In the genomic region with DNA sequence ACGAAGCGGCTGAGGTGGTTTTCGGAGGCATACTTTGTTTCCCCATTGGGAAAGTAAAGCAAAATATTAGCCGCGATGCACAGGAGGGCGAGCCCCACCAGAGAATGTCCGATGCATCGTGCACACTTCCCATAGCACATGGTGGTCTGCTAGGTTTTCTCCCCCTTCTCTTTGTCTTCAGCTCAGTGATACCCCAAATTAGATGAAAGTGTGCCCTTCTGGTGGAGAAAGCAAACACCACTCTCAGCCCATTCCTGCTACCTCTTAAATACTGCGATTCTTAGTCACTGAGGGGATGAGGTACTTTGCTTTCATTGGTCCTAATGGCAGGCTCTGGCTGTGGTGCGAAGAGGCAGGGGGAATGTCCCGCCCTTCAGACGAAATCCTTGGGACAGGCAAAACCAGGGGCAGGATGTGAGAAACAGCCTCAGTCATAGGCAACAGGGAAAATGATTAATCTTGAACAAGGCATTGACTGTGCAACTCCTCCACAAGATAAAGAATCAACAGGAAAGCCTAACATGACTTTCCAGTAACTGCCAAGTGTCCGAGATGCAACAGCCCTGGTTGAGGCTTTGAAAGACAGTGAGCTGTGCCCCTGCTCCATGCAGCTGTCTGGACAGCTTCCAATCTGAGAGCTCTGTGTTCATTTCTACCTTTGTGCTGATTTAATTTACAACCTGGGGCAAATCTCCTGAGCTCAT, we compare ENCODE assay signal across 8 cellular contexts. TPM values are rescaled to one million over a fixed set of nuclear protein-coding genes. Genes with fewer than 3 reads are reported as not detected.
DNase-seq lines count a peak whose midpoint lies in the region; ATAC-seq and TF ChIP-seq lines count a peak whose summit lies in the region.

A gene with protein sequence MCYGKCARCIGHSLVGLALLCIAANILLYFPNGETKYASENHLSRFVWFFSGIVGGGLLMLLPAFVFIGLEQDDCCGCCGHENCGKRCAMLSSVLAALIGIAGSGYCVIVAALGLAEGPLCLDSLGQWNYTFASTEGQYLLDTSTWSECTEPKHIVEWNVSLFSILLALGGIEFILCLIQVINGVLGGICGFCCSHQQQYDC (minus strand): TSS at position 242 of the 704 bp plus-strand sequence. CDS start 102 bp downstream, at position 140.

- intact Hi-C loops in breast epithelium (cut with DNase I; ENCODE audit: low total_unique reads) = loop anchor here (10.0 kb wide), 1 partner anchor 97 kb away; a partner anchor contains a TSS
- intact Hi-C loops in tibial artery (cut with DNase I; ENCODE audit: low total_unique reads) = no loop called here
- intact Hi-C loops in natural killer cell (cut with micrococcal nuclease) = no loop called here

- H3K4me3 ChIP-seq in ACC112 (ENCODE audit: low read depth, low read length) (peak within 1 kb of the TSS; percentile 95), MG63 (peak within 1 kb of the TSS; percentile 74), breast epithelium (peak within 1 kb of the TSS; percentile 36 to 60 (median 59)), tibial artery (peak within 1 kb of the TSS; percentile 51 to 59)

- TF ChIP-seq POLR2A in breast epithelium (IDR thresholded peaks at IDR 0.05) = peak; percentile 80

- ATAC-seq in left lobe of liver (peak; percentile 71), natural killer cell (no peak)

- peaks cover 0 to 6% of the 10 kb centered on the region in 2 donors for H3K4me1 Mint-ChIP-seq in natural killer cell

- H3K9me3 Mint-ChIP-seq in natural killer cell = no peaks in the 10 kb centered on the region

- peaks cover 45% of the 10 kb centered on the region for H3K79me2 ChIP-seq in ACC112 (ENCODE audit: control insufficient read depth, insufficient read depth, low read length, unreplicated experiment)

- H3K4me1 ChIP-seq in ACC112 (ENCODE audit: control insufficient read depth, insufficient read depth, low read length, unreplicated experiment) (peaks cover 59% of the 10 kb centered on the region), breast epithelium (no peaks in the 10 kb centered on the region), tibial artery (peaks cover 0 to 66% (median 20%) of the 10 kb centered on the region in 4 donors)

- no peaks in the 10 kb centered on the region for H3K36me3 Mint-ChIP-seq in natural killer cell

- no peak within 1 kb of the TSS for H2AFZ ChIP-seq in ACC112 (ENCODE audit: low read length, unreplicated experiment)

- DNase-seq in MG63 = peak; percentile 97
- DNase-seq in breast epithelium (ENCODE audit: low spot score in 2 of 2) = peak; percentile 72 to 86
- no peak for DNase-seq in left lobe of liver (ENCODE audit: low spot score)
- DNase-seq in tibial artery = peak; percentile 69 to 81
- no peak for DNase-seq in activated effector memory CD4-positive, alpha-beta T cell treated with anti-CD3 and anti-CD28 coated beads, Interleukin-2, amount 50 U/mL, for 16 hours
- no peak for DNase-seq in natural killer cell
- no peak for DNase-seq in NAMALWA (ENCODE audit: low spot score)

- H3K9me3 ChIP-seq in MG63 (no peaks in the 10 kb centered on the region), breast epithelium (no peaks in the 10 kb centered on the region), tibial artery (no peaks in the 10 kb centered on the region)

- H3K27me3 ChIP-seq in ACC112 (ENCODE audit: insufficient read depth, low read length) = no peaks in the 10 kb centered on the region
- H3K27me3 ChIP-seq in MG63 = no peaks in the 10 kb centered on the region
- no peaks in the 10 kb centered on the region for H3K27me3 ChIP-seq in breast epithelium
- H3K27me3 ChIP-seq in tibial artery = no peaks in the 10 kb centered on the region

- H3K36me3 ChIP-seq in ACC112 (ENCODE audit: insufficient read depth, low read length) = peaks cover 31% of the 10 kb centered on the region
- peaks cover 35% of the 10 kb centered on the region for H3K36me3 ChIP-seq in MG63
- H3K36me3 ChIP-seq in breast epithelium = no peaks in the 10 kb centered on the region
- peaks cover 6 to 17% (median 12%) of the 10 kb centered on the region in 3 donors for H3K36me3 ChIP-seq in tibial artery

- peak within 1 kb of the TSS; percentile 95 for H3K27ac ChIP-seq in ACC112 (ENCODE audit: low read depth, low read length)
- H3K27ac ChIP-seq in breast epithelium = peak within 1 kb of the TSS; percentile 85 to 96
- peak within 1 kb of the TSS; percentile 71 to 75 for H3K27ac ChIP-seq in tibial artery

- peaks cover 3 to 10% of the 10 kb centered on the region in 2 donors for H3K27me3 Mint-ChIP-seq in natural killer cell (ENCODE audit: low read depth in 2 of 2)

- TF ChIP-seq CTCF in breast epithelium (IDR thresholded peaks at IDR 0.05) (peak; percentile 29 to 59 (median 39)), tibial artery (IDR thresholded peaks at IDR 0.05) (no peak), natural killer cell (IDR thresholded peaks at IDR 0.05) (no peak)

- H3K4me3 Mint-ChIP-seq in natural killer cell = no peak within 1 kb of the TSS

- H3K27ac Mint-ChIP-seq in natural killer cell = no peak within 1 kb of the TSS

RNA-seq across cellular contexts. Expression of the gene that starts here (rescaled TPM):
- total RNA-seq in MG63 (2014; rRNA removed; shearing (Covaris generic); ENCODE audit: low replicate concordance) = 408 and 422 TPM in 2 replicates
- 100 to 1,000 TPM in 2 of 3 donors, 10 to 100 TPM in 1; 48.5 to 559 (median 290) TPM for total RNA-seq in breast epithelium
- total RNA-seq in left lobe of liver = 9.6 TPM
- total RNA-seq in natural killer cell = not detected

Comparison
In these comparisons a context has a peak if more than half of its experiments do, and no peak if none do; other contexts are left out.
1. RNA of the gene that starts here (total RNA-seq): 408 to 422 TPM in MG63, 48.5 to 559 TPM in breast epithelium and 9.6 TPM in left lobe of liver (single experiment); not detected in natural killer cell; every median in the first group is over 10 times any median in the second.
2. DNase-seq: peak in MG63 (single experiment), breast epithelium (2 of 2) and tibial artery (2 of 2); none in left lobe of liver (single experiment), activated effector memory CD4-positive, alpha-beta T cell treated with anti-CD3 and anti-CD28 coated beads, Interleukin-2, amount 50 U/mL, for 16 hours (single experiment), natural killer cell (single experiment) and NAMALWA (single experiment).
3. CTCF ChIP-seq: peak in breast epithelium (3 of 3); none in tibial artery (0 of 2) and natural killer cell (single experiment).
4. Peak in every context shown above with its lines, with median percentiles within 50 percentile points of each other: H3K27ac ChIP-seq and H3K4me3 ChIP-seq.